ENCODE assay signal across 8 cellular contexts in the genomic region with DNA sequence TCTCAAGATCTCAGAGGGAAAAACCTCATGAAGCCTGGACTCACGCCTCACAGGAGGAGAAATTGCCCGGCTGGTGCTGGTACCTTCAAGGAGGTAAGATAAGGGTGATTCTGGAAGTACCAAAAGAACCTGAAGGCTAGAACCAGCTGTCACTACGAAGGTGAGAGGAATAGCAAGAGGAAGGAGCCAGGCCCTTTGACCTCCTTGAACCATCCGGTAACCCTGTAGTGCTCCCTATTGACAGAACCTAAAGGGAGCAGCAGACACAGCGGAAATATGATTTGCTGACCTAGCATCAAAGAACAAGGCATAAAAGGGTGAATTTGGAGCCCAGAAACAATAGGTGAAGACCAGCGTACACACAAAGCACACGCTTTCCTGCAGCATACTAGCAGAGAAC.
DNase-seq lines count a peak whose midpoint lies in the region; ATAC-seq and TF ChIP-seq lines count a peak whose summit lies in the region.

No MANE protein-coding gene starts in this region.

- peak; percentile 45 to 67 (median 55) for ATAC-seq in right lobe of liver
- ATAC-seq in HG03432 (IDR thresholded peaks at IDR 0.05; ENCODE audit: unreplicated experiment): no peak
- ATAC-seq in HG02642 (IDR thresholded peaks at IDR 0.05; ENCODE audit: poor library complexity, unreplicated experiment): no peak

- H3K36me3 ChIP-seq in MM.1S (replicated peaks; ENCODE audit: insufficient read depth, low read length) (no peaks in the 10 kb centered on the region), right lobe of liver (peaks cover 0 to 2% (median 0%) of the 10 kb centered on the region in 4 donors), tibial artery (no peaks in the 10 kb centered on the region)

- no peak overlapping the region for H3K9ac ChIP-seq in MM.1S (ENCODE audit: low read length)

- no peaks in the 10 kb centered on the region; the same call in 1 of the 2 replicates for H3F3A ChIP-seq in MM.1S (ENCODE audit: insufficient read depth, low read length)

- H3K4me1 ChIP-seq in MM.1S (ENCODE audit: low read length): no peaks in the 10 kb centered on the region
- no peaks in the 10 kb centered on the region for H3K4me1 ChIP-seq in right lobe of liver
- no peaks in the 10 kb centered on the region for H3K4me1 ChIP-seq in tibial artery

- WGBS in right lobe of liver (ENCODE audit: insufficient coverage, low coverage, low lambda C conversion rate, missing lambda C conversion rate): 76% methylated on average over 7 of the region's 7 CpGs

- no peaks in the 10 kb centered on the region for H3K4me1 Mint-ChIP-seq in glutamatergic neuron (ENCODE audit: low read depth, unreplicated experiment)

- no peaks in the 10 kb centered on the region for H3K9me3 ChIP-seq in MM.1S (replicated peaks; ENCODE audit: insufficient read depth, low read length)
- no peaks in the 10 kb centered on the region for H3K9me3 ChIP-seq in right lobe of liver
- no peaks in the 10 kb centered on the region for H3K9me3 ChIP-seq in tibial artery

- no peak for TF ChIP-seq POLR2A in right lobe of liver (IDR thresholded peaks at IDR 0.05)

- H3K27me3 ChIP-seq in MM.1S (replicated peaks; ENCODE audit: insufficient read depth, low read length): no peaks in the 10 kb centered on the region
- no peaks in the 10 kb centered on the region for H3K27me3 ChIP-seq in right lobe of liver
- H3K27me3 ChIP-seq in tibial artery: no peaks in the 10 kb centered on the region

- H3K4me3 ChIP-seq in MM.1S (ENCODE audit: low read length): no peak overlapping the region
- no peak overlapping the region for H3K4me3 ChIP-seq in right lobe of liver
- H3K4me3 ChIP-seq in tibial artery: no peak overlapping the region

- no peak overlapping the region for H3K4me2 ChIP-seq in MM.1S (ENCODE audit: low read depth, low read length)

- no peak overlapping the region for H2AFZ ChIP-seq in MM.1S (ENCODE audit: low read length)

- peak; percentile 31 for TF ChIP-seq CTCF in MM.1S (IDR thresholded peaks at IDR 0.05; ENCODE audit: low read length)
- TF ChIP-seq CTCF in right lobe of liver (IDR thresholded peaks at IDR 0.05): peak in 2 of 4 donors; percentile 33
- TF ChIP-seq CTCF in tibial artery (IDR thresholded peaks at IDR 0.05): no peak
- TF ChIP-seq CTCF in glutamatergic neuron (IDR thresholded peaks at IDR 0.05; ENCODE audit: partially characterized antibody, unreplicated experiment): no peak

- H3K4me3 Mint-ChIP-seq in glutamatergic neuron (ENCODE audit: unreplicated experiment): no peak overlapping the region

- H3K27ac ChIP-seq in MM.1S (ENCODE audit: low read length): no peak overlapping the region
- no peak overlapping the region for H3K27ac ChIP-seq in right lobe of liver
- no peak overlapping the region for H3K27ac ChIP-seq in tibial artery

- H3K9me3 Mint-ChIP-seq in glutamatergic neuron (ENCODE audit: unreplicated experiment): no peaks in the 10 kb centered on the region

- intact Hi-C loops in right lobe of liver (cut with DNase I) (no loop called here), tibial artery (cut with DNase I; ENCODE audit: low total_unique reads) (no loop called here)

- DNase-seq in CD1c-positive myeloid dendritic cell (ENCODE audit: extremely low spot score) (peak; percentile 71), MM.1S (peak; percentile 37), activated T-cell treated with anti-CD3 and anti-CD28 coated beads for 4 hours (peak; percentile 35), right lobe of liver (no peak), tibial artery (no peak), glutamatergic neuron (no peak)

- H3K27me3 Mint-ChIP-seq in glutamatergic neuron (ENCODE audit: unreplicated experiment): peaks cover 2% of the 10 kb centered on the region

- H4K20me1 ChIP-seq in MM.1S (ENCODE audit: insufficient read depth, low read length): no peaks in the 10 kb centered on the region

- no peak overlapping the region for H3K27ac Mint-ChIP-seq in glutamatergic neuron (ENCODE audit: unreplicated experiment)

- H3K79me2 ChIP-seq in MM.1S (ENCODE audit: low read length): no peaks in the 10 kb centered on the region

- no peaks in the 10 kb centered on the region for H3K9me2 ChIP-seq in MM.1S (replicated peaks; ENCODE audit: insufficient read depth, low read length)

- no peaks in the 10 kb centered on the region for H3K36me3 Mint-ChIP-seq in glutamatergic neuron (ENCODE audit: unreplicated experiment)

Comparison
In these comparisons a context has a peak if more than half of its experiments do, and no peak if none do; other contexts are left out.
1. DNase-seq: peak in CD1c-positive myeloid dendritic cell (single experiment), MM.1S (single experiment) and activated T-cell treated with anti-CD3 and anti-CD28 coated beads for 4 hours (single experiment); none in right lobe of liver (0 of 3), tibial artery (0 of 2) and glutamatergic neuron (single experiment).
2. ATAC-seq: peak in right lobe of liver (4 of 4); none in HG03432 (single experiment) and HG02642 (single experiment).